In the genomic region with DNA sequence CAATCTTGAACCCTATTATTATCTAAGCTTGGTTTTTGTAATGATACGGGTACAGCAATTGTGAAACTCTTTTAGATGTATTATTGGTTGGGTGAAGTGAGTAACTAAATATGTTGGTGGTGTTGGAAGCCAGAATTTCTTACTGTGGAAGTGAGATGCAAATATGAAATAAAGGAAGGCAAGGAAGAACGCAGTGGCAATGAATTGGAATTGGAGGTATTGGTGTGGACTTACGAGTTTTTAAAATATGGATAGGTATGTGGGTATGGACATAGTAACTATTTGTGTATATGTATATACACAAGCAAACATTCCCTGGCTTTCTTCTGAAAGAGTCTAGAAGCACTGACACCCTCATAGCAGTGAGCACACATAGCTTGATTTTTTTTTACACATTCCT, we compare ENCODE assay signal across 30 cellular contexts.
"Had no signal": no experiment of that assay in that cellular context is flagged by ENCODE, and none has a peak within 500 bp of the region (broad histone marks: within the 10 kb centered on the region; RNA-seq: fewer than 3 reads in every experiment).

No MANE protein-coding gene starts in this region.

- H3K9me3 ChIP-seq: esophagus muscularis mucosa, gastrocnemius medialis, heart left ventricle had no signal

- H3K9me3 Mint-ChIP-seq: activated B cell treated with CpG ODN at 0.5 μM for 24 hours; activated CD4-positive, alpha-beta memory T cell treated with anti-CD3 and anti-CD28 coated beads, Interleukin-2, amount 10 ng/mL, durations not matched to agents 7 days and 5 days; activated CD4-positive, alpha-beta T cell treated with anti-CD3 and anti-CD28 coated beads, Interleukin-2, amount 10 ng/mL, durations not matched to agents 7 days and 5 days; activated T-cell treated with anti-CD3 and anti-CD28 coated beads, Interleukin-2, amount 50 U/mL, for 4 hours; activated T-helper 1 cell treated with anti-CD3 and anti-CD28 coated beads, Interleukin-12 subunit alpha, Interleukin-12 subunit beta, Interleukin-2, Interleukin-4 antibody, amounts not matched to agents 30 ng/mL and 10 ng/mL and 1 ng/mL, durations not matched to agents 14 hours and 24 hours and 36 hours; activated T-helper 2 cell treated with anti-CD3 and anti-CD28 coated beads, Interferon-gamma antibody, Interleukin-2, Interleukin-4, amounts not matched to agents 10 μg/mL and 5 μg/mL and 100 μg/mL, durations not matched to agents 14 hours and 24 hours and 36 hours; central memory CD8-positive, alpha-beta T cell; effector memory CD8-positive, alpha-beta T cell had no signal

- H3K4me3 Mint-ChIP-seq: activated B cell treated with CpG ODN at 0.5 μM for 24 hours; activated CD4-positive, alpha-beta memory T cell treated with anti-CD3 and anti-CD28 coated beads, Interleukin-2, amount 10 ng/mL, durations not matched to agents 7 days and 5 days; activated CD4-positive, alpha-beta T cell treated with anti-CD3 and anti-CD28 coated beads, Interleukin-2, amount 10 ng/mL, durations not matched to agents 7 days and 5 days; activated naive CD8-positive, alpha-beta T cell; activated T-cell treated with anti-CD3 and anti-CD28 coated beads, Interleukin-2, amount 50 U/mL, for 4 hours; activated T-helper 1 cell treated with anti-CD3 and anti-CD28 coated beads, Interleukin-12 subunit alpha, Interleukin-12 subunit beta, Interleukin-2, Interleukin-4 antibody, amounts not matched to agents 30 ng/mL and 10 ng/mL and 1 ng/mL, durations not matched to agents 14 hours and 24 hours and 36 hours; central memory CD8-positive, alpha-beta T cell; effector memory CD8-positive, alpha-beta T cell had no signal

- H3K27me3 ChIP-seq: brain microvascular endothelial cell, esophagus muscularis mucosa, foreskin keratinocyte, gastrocnemius medialis, heart left ventricle had no signal

- H3K27ac Mint-ChIP-seq: activated B cell treated with CpG ODN at 0.5 μM for 24 hours; activated CD4-positive, alpha-beta memory T cell treated with anti-CD3 and anti-CD28 coated beads, Interleukin-2, amount 10 ng/mL, durations not matched to agents 7 days and 5 days; activated CD4-positive, alpha-beta T cell treated with anti-CD3 and anti-CD28 coated beads, Interleukin-2, amount 10 ng/mL, durations not matched to agents 7 days and 5 days; activated naive CD8-positive, alpha-beta T cell; activated T-helper 1 cell treated with anti-CD3 and anti-CD28 coated beads, Interleukin-12 subunit alpha, Interleukin-12 subunit beta, Interleukin-2, Interleukin-4 antibody, amounts not matched to agents 30 ng/mL and 10 ng/mL and 1 ng/mL, durations not matched to agents 14 hours and 24 hours and 36 hours; activated T-helper 2 cell treated with anti-CD3 and anti-CD28 coated beads, Interferon-gamma antibody, Interleukin-2, Interleukin-4, amounts not matched to agents 10 μg/mL and 5 μg/mL and 100 μg/mL, durations not matched to agents 14 hours and 24 hours and 36 hours; effector memory CD8-positive, alpha-beta T cell had no signal

- DNase-seq: activated B cell treated with CpG ODN at 0.5 μM for 24 hours; activated CD4-positive, alpha-beta memory T cell treated with anti-CD3 and anti-CD28 coated beads, Interleukin-2, amount 10 ng/mL, durations not matched to agents 7 days and 5 days; activated CD4-positive, alpha-beta T cell treated with anti-CD3 and anti-CD28 coated beads, Interleukin-2, amount 10 ng/mL, durations not matched to agents 7 days and 5 days; activated CD4-positive, alpha-beta T cell treated with anti-CD3 and anti-CD28 coated beads, Interleukin-2, amount 50 U/mL, for 4 hours; activated CD8-positive, alpha-beta memory T cell treated with anti-CD3 and anti-CD28 coated beads, Interleukin-2, amount 50 U/mL, for 48 hours; activated effector memory CD4-positive, alpha-beta T cell treated with anti-CD3 and anti-CD28 coated beads, Interleukin-2, amount 50 U/mL, for 16 hours; activated naive CD4-positive, alpha-beta T cell treated with Interleukin-2 at 50 U/mL for 16 hours; activated T-cell treated with anti-CD3 and anti-CD28 coated beads for 4 hours; activated T-cell treated with anti-CD3 and anti-CD28 coated beads, Interleukin-2, amount 50 U/mL, for 4 hours; amniotic stem cell; anterior cingulate cortex; brain microvascular endothelial cell; cortex of kidney; dermis blood vessel endothelial cell; effector CD4-positive, alpha-beta T cell; effector memory CD8-positive, alpha-beta T cell; erythroblast; foreskin keratinocyte; gastrocnemius medialis; glutamatergic neuron; heart left ventricle; T-helper 1 cell; T1000; WERI-Rb-1 had no signal

- H3K4me1 ChIP-seq: esophagus muscularis mucosa, foreskin keratinocyte, gastrocnemius medialis, heart left ventricle had no signal

- ATAC-seq: activated CD4-positive, CD25-positive, alpha-beta regulatory T cell treated with anti-CD3 and anti-CD28 coated beads, Interleukin-2, amount 50 U/mL, for 24 hours; activated T-cell treated with anti-CD3 and anti-CD28 coated beads, Interleukin-2, amount 50 U/mL, for 4 hours; effector memory CD8-positive, alpha-beta T cell; foreskin keratinocyte; gastrocnemius medialis; heart left ventricle had no signal

- H3K4me3 ChIP-seq: esophagus muscularis mucosa, gastrocnemius medialis, heart left ventricle had no signal

- H3K27me3 Mint-ChIP-seq: activated B cell treated with CpG ODN at 0.5 μM for 24 hours; activated CD4-positive, alpha-beta memory T cell treated with anti-CD3 and anti-CD28 coated beads, Interleukin-2, amount 10 ng/mL, durations not matched to agents 7 days and 5 days; activated CD4-positive, alpha-beta T cell treated with anti-CD3 and anti-CD28 coated beads, Interleukin-2, amount 10 ng/mL, durations not matched to agents 7 days and 5 days; activated naive CD8-positive, alpha-beta T cell; central memory CD8-positive, alpha-beta T cell; effector memory CD8-positive, alpha-beta T cell had no signal

- H3K27ac ChIP-seq: brain microvascular endothelial cell, esophagus muscularis mucosa, foreskin keratinocyte, gastrocnemius medialis, heart left ventricle, WERI-Rb-1 had no signal

- H3K4me1 Mint-ChIP-seq: activated B cell treated with CpG ODN at 0.5 μM for 24 hours; central memory CD8-positive, alpha-beta T cell had no signal
